ENCODE assay signal across 34 cellular contexts in the genomic region with DNA sequence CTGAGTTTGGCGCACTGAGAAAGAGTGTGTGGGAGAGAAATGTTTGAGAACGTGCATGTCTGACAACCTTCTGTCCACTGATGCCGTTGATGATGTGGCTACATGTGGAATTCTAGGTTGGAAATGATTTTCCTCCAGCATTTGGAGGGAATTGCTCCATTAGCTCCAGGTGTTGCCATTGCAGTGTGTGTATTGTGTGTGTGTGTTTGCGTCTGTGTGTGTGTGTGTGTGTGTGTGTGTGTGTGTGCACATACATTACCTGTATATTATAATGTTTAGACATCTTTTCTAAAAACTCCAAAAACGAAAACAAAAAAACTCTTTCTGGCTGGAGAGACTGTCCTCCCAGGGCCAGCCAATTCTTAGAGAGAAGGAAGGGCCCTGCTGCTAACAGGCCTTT. TPM values are rescaled to one million over a fixed set of nuclear protein-coding genes. Genes with fewer than 3 reads are reported as not detected.
"Had no signal": no experiment of that assay in that cellular context is flagged by ENCODE, and none has a peak within 500 bp of the region (broad histone marks: within the 10 kb centered on the region; RNA-seq: fewer than 3 reads in every experiment).

No MANE protein-coding gene starts in this region.

- H3K27me3 Mint-ChIP-seq: activated CD4-positive, alpha-beta T cell treated with anti-CD3 and anti-CD28 coated beads, Interleukin-2, amount 10 ng/mL, durations not matched to agents 7 days and 5 days; activated naive CD4-positive, alpha-beta T cell treated with anti-CD3 and anti-CD28 coated beads, Interleukin-2, amount 50 U/mL, for 24 hours had no signal

- H3K27ac Mint-ChIP-seq: activated CD4-positive, alpha-beta T cell treated with anti-CD3 and anti-CD28 coated beads, Interleukin-2, amount 10 ng/mL, durations not matched to agents 7 days and 5 days; activated CD8-positive, alpha-beta T cell treated with anti-CD3 and anti-CD28 coated beads, Interleukin-2, amount 10 ng/mL, durations not matched to agents 7 days and 5 days; activated naive CD4-positive, alpha-beta T cell treated with anti-CD3 and anti-CD28 coated beads, Interleukin-2, amount 50 U/mL, for 24 hours; activated T-helper 1 cell treated with anti-CD3 and anti-CD28 coated beads, Interleukin-12 subunit alpha, Interleukin-12 subunit beta, Interleukin-2, Interleukin-4 antibody, amounts not matched to agents 30 ng/mL and 10 ng/mL and 1 ng/mL, durations not matched to agents 14 hours and 24 hours and 36 hours; T-helper 2 cell treated with Interferon-gamma antibody and Interleukin-4, amounts not matched to agents 5 μg/mL and 100 μg/mL, for 36 hours had no signal

- H3K9me3 Mint-ChIP-seq: activated CD4-positive, alpha-beta T cell treated with anti-CD3 and anti-CD28 coated beads, Interleukin-2, amount 10 ng/mL, durations not matched to agents 7 days and 5 days; activated naive CD4-positive, alpha-beta T cell treated with anti-CD3 and anti-CD28 coated beads, Interleukin-2, amount 50 U/mL, for 24 hours; activated T-cell treated with anti-CD3 and anti-CD28 coated beads, Interleukin-2, amount 50 U/mL, for 4 hours; activated T-helper 1 cell treated with anti-CD3 and anti-CD28 coated beads, Interleukin-12 subunit alpha, Interleukin-12 subunit beta, Interleukin-2, Interleukin-4 antibody, amounts not matched to agents 30 ng/mL and 10 ng/mL and 1 ng/mL, durations not matched to agents 14 hours and 24 hours and 36 hours; T-helper 1 cell treated with Interleukin-12 subunit alpha and Interleukin-12 subunit beta and Interleukin-4 antibody, amounts not matched to agents 30 μg/mL and 1 μg/mL, for 36 hours; T-helper 2 cell treated with Interferon-gamma antibody and Interleukin-4, amounts not matched to agents 5 μg/mL and 100 μg/mL, for 36 hours had no signal

- H3K36me3 ChIP-seq: Peyer's patch, SJSA1 had no signal

- H3K27ac ChIP-seq: KMS-11, Peyer's patch, SJSA1 had no signal

- H3K27me3 ChIP-seq: Peyer's patch, SJSA1 had no signal

- H3K4me1 ChIP-seq: Peyer's patch, SJSA1 had no signal

- H3K9me3 ChIP-seq: Peyer's patch, SJSA1, SK-N-SH had no signal

- H3K4me3 ChIP-seq: Peyer's patch, SJSA1 had no signal

- ATAC-seq: activated CD8-positive, alpha-beta T cell treated with anti-CD3 and anti-CD28 coated beads, Interleukin-2, amount 10 ng/mL, durations not matched to agents 7 days and 5 days; activated T-cell treated with anti-CD3 and anti-CD28 coated beads, Interleukin-2, amount 50 U/mL, for 4 hours; PC-3 had no signal

- DNase-seq: activated CD4-positive, alpha-beta T cell treated with anti-CD3 and anti-CD28 coated beads, Interleukin-2, amount 10 ng/mL, durations not matched to agents 7 days and 5 days; activated CD4-positive, alpha-beta T cell treated with anti-CD3 and anti-CD28 coated beads, Interleukin-2, amount 50 U/mL, for 48 hours; activated CD8-positive, alpha-beta T cell treated with anti-CD3 and anti-CD28 coated beads, Interleukin-2, amount 10 ng/mL, durations not matched to agents 7 days and 5 days; activated gamma-delta T cell treated with Interleukin-2 at 50 U/mL for 16 hours; activated T-cell treated with anti-CD3 and anti-CD28 coated beads for 4 hours; activated T-cell treated with anti-CD3 and anti-CD28 coated beads, Interleukin-2, amount 50 U/mL, for 4 hours; amniotic stem cell; aorta; caudate nucleus; cerebellar nuclear complex; MM.1S; MV-4-11; NCI-H1092; NCI-H1436 treated with DMSO at 0.1 percent for 48 hours; NCI-H1694 treated with DMSO at 0.1 percent for 48 hours; NCI-H2029; NCI-H345; NCI-H526; NCI-H748 treated with DMSO at 0.1 percent for 48 hours; NK-92 treated with Interleukin-12 subunit alpha and Interleukin-12 subunit beta, amount 100 ng/mL, for 24 hours; PC-3; Peyer's patch; RPMI8226; SHP77 treated with DMSO at 0.1 percent for 48 hours; SK-N-SH had no signal

- H3K4me3 Mint-ChIP-seq: activated CD4-positive, alpha-beta T cell treated with anti-CD3 and anti-CD28 coated beads, Interleukin-2, amount 10 ng/mL, durations not matched to agents 7 days and 5 days; activated CD8-positive, alpha-beta T cell treated with anti-CD3 and anti-CD28 coated beads, Interleukin-2, amount 10 ng/mL, durations not matched to agents 7 days and 5 days; activated naive CD4-positive, alpha-beta T cell treated with anti-CD3 and anti-CD28 coated beads, Interleukin-2, amount 50 U/mL, for 24 hours; activated T-cell treated with anti-CD3 and anti-CD28 coated beads, Interleukin-2, amount 50 U/mL, for 4 hours; activated T-helper 1 cell treated with anti-CD3 and anti-CD28 coated beads, Interleukin-12 subunit alpha, Interleukin-12 subunit beta, Interleukin-2, Interleukin-4 antibody, amounts not matched to agents 30 ng/mL and 10 ng/mL and 1 ng/mL, durations not matched to agents 14 hours and 24 hours and 36 hours; T-helper 1 cell treated with Interleukin-12 subunit alpha and Interleukin-12 subunit beta and Interleukin-4 antibody, amounts not matched to agents 30 μg/mL and 1 μg/mL, for 36 hours; T-helper 2 cell treated with Interferon-gamma antibody and Interleukin-4, amounts not matched to agents 5 μg/mL and 100 μg/mL, for 36 hours had no signal

- H3K36me3 Mint-ChIP-seq: activated naive CD4-positive, alpha-beta T cell treated with anti-CD3 and anti-CD28 coated beads, Interleukin-2, amount 50 U/mL, for 24 hours had no signal

RNA-seq across cellular contexts. Expression of a gene that starts 28.3 kb away (rescaled TPM):
- total RNA-seq: activated CD4-positive, alpha-beta T cell treated with anti-CD3 and anti-CD28 coated beads, Interleukin-2, amount 10 ng/mL, durations not matched to agents 7 days and 5 days; activated CD8-positive, alpha-beta T cell treated with anti-CD3 and anti-CD28 coated beads, Interleukin-2, amount 10 ng/mL, durations not matched to agents 7 days and 5 days; activated T-cell treated with anti-CD3 and anti-CD28 coated beads, Interleukin-2, amount 50 U/mL, for 4 hours; activated T-helper 1 cell treated with anti-CD3 and anti-CD28 coated beads, Interleukin-12 subunit alpha, Interleukin-12 subunit beta, Interleukin-2, Interleukin-4 antibody, amounts not matched to agents 30 ng/mL and 10 ng/mL and 1 ng/mL, durations not matched to agents 14 hours and 24 hours and 36 hours; aorta; bronchial epithelial cell; LHCN-M2; NCI-H460; PC-3; Peyer's patch; SJSA1 had no signal
- polyA plus RNA-seq: aorta, SK-N-SH had no signal
